25 cellular contexts compared by ENCODE assay signal in genomic region chr16:67448580-67448979, GRCh38. TPM values are rescaled to one million over a fixed set of nuclear protein-coding genes. Genes with fewer than 3 reads are reported as not detected.
"Had no signal": no experiment of that assay in that cellular context is flagged by ENCODE, and none has a peak within 500 bp of the region (broad histone marks: within the 10 kb centered on the region; RNA-seq: fewer than 3 reads in every experiment).

No MANE protein-coding gene starts in this region.

- H3K27ac ChIP-seq: esophagus muscularis mucosa, parathyroid adenoma, testis had no signal

- H3K9ac ChIP-seq: parathyroid adenoma had no signal

- H2AFZ ChIP-seq: parathyroid adenoma had no signal

- ATAC-seq: activated CD8-positive, alpha-beta T cell treated with anti-CD3 and anti-CD28 coated beads, Interleukin-2, amount 10 ng/mL, durations not matched to agents 7 days and 5 days; activated naive CD8-positive, alpha-beta T cell treated with anti-CD3 and anti-CD28 coated beads, Interleukin-2, amount 50 U/mL, for 24 hours; body of pancreas; T-cell had no signal

- H3K4me3 ChIP-seq: body of pancreas, esophagus muscularis mucosa, lung, sigmoid colon, spleen, testis had no signal

- H3K9me3 ChIP-seq: body of pancreas, esophagus muscularis mucosa, sigmoid colon, spleen, testis had no signal

- H3K27me3 ChIP-seq: body of pancreas, esophagus muscularis mucosa, sigmoid colon, spleen, testis had no signal

- DNase-seq: activated CD4-positive, alpha-beta T cell treated with anti-CD3 and anti-CD28 coated beads for 1 hour; activated CD4-positive, alpha-beta T cell treated with anti-CD3 and anti-CD28 coated beads, Interleukin-2, amount 50 U/mL, for 1 hour; activated CD8-positive, alpha-beta T cell treated with anti-CD3 and anti-CD28 coated beads, Interleukin-2, amount 10 ng/mL, durations not matched to agents 7 days and 5 days; activated gamma-delta T cell; activated naive CD4-positive, alpha-beta T cell treated with anti-CD3 and anti-CD28 coated beads, Interleukin-2, amount 50 U/mL, for 16 hours; activated naive CD8-positive, alpha-beta T cell treated with anti-CD3 and anti-CD28 coated beads, Interleukin-2, amount 50 U/mL, for 24 hours; body of pancreas; hippocampal formation; nephron progenitor cell; sigmoid colon; spleen; stimulated activated CD4-positive, alpha-beta T cell treated with anti-CD3 and anti-CD28 coated beads, Interleukin-4, amount 100 ng/mL, for 1 hour; stimulated activated naive CD4-positive, alpha-beta T cell; T-cell; testis had no signal

RNA-seq across cellular contexts. Expression of gene HSD11B2, which starts 17.7 kb away (rescaled TPM):
- total RNA-seq: activated CD8-positive, alpha-beta T cell treated with anti-CD3 and anti-CD28 coated beads, Interleukin-2, amount 10 ng/mL, durations not matched to agents 7 days and 5 days; dermis microvascular lymphatic vessel endothelial cell had no signal

RNA-seq across cellular contexts. Expression of gene AGRP, which starts 34.8 kb away (rescaled TPM):
- total RNA-seq: activated CD8-positive, alpha-beta T cell treated with anti-CD3 and anti-CD28 coated beads, Interleukin-2, amount 10 ng/mL, durations not matched to agents 7 days and 5 days; activated T-helper 1 cell treated with anti-CD3 and anti-CD28 coated beads, Interleukin-12 subunit alpha, Interleukin-12 subunit beta, Interleukin-2, Interleukin-4 antibody, amounts not matched to agents 30 ng/mL and 10 ng/mL and 1 ng/mL, durations not matched to agents 14 hours and 24 hours and 36 hours; body of pancreas; cardiac septum; dermis microvascular lymphatic vessel endothelial cell; esophagus muscularis mucosa; frontal cortex; myocyte; renal cortical epithelial cell; sigmoid colon; T-cell; ureter had no signal
- polyA plus RNA-seq: sigmoid colon had no signal

RNA-seq across cellular contexts. Expression of gene TPPP3, which starts 55.3 kb away (rescaled TPM):
- total RNA-seq: activated CD8-positive, alpha-beta T cell treated with anti-CD3 and anti-CD28 coated beads, Interleukin-2, amount 10 ng/mL, durations not matched to agents 7 days and 5 days; activated T-helper 1 cell treated with anti-CD3 and anti-CD28 coated beads, Interleukin-12 subunit alpha, Interleukin-12 subunit beta, Interleukin-2, Interleukin-4 antibody, amounts not matched to agents 30 ng/mL and 10 ng/mL and 1 ng/mL, durations not matched to agents 14 hours and 24 hours and 36 hours had no signal
